Comparison of ENCODE assay signal across 8 cellular contexts in the genomic region with DNA sequence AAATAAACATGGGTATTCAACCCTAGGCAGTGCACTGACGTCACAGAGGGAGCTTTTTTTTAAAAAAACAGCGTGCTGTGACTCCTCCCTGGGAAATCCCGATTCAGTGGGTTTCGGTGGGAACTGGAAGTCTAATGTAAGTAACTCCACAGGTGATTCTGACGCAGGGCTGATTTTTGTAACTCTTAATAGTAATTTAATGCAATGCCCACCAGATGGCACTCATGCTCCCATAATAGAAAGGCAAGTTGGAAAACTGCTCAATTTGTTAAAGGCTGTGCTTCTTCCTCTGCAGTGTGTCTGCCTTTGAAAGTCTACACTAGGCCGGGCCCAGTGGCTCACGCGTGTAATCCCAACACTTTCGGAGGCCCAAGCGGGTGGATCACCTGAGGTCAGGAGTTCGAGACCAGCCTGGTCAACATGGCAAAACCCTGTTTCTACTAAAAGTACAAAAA. TPM values are rescaled to one million over a fixed set of nuclear protein-coding genes. Genes with fewer than 3 reads are reported as not detected.
A peak's percentile ranks its signal among the peaks of the same experiment; 100 is the strongest.
DNase-seq lines count a peak whose midpoint lies in the region; ATAC-seq and TF ChIP-seq lines count a peak whose summit lies in the region.

No MANE protein-coding gene starts in this region.

- H3K27ac ChIP-seq in dorsolateral prefrontal cortex: peak overlapping the region in 5 of 59 donors; percentile 0 to 66 (median 20)

- peaks cover 15% of the 10 kb centered on the region for H3K4me1 Mint-ChIP-seq in activated CD4-positive, alpha-beta T cell treated with anti-CD3 and anti-CD28 coated beads, Interleukin-2, amount 10 ng/mL, durations not matched to agents 7 days and 5 days

- no peaks in the 10 kb centered on the region for H3K27me3 Mint-ChIP-seq in activated CD4-positive, alpha-beta T cell treated with anti-CD3 and anti-CD28 coated beads, Interleukin-2, amount 10 ng/mL, durations not matched to agents 7 days and 5 days

- peak; percentile 85 for ATAC-seq in GM18861 (IDR thresholded peaks at IDR 0.05; ENCODE audit: unreplicated experiment)
- ATAC-seq in HG03135 (IDR thresholded peaks at IDR 0.05; ENCODE audit: unreplicated experiment): peak; percentile 77

- peak overlapping the region; percentile 46 for H3K27ac Mint-ChIP-seq in activated CD4-positive, alpha-beta T cell treated with anti-CD3 and anti-CD28 coated beads, Interleukin-2, amount 10 ng/mL, durations not matched to agents 7 days and 5 days

- peak; percentile 47 to 87 (median 74) for TF ChIP-seq CTCF in dorsolateral prefrontal cortex (IDR thresholded peaks at IDR 0.05 in 54 of 56, conservative IDR thresholded peaks at IDR 0.05 in 2 of 56; ENCODE audit: low read depth in 1 of 56, partially characterized antibody in 56 of 56)

- H3K4me3 ChIP-seq in dorsolateral prefrontal cortex: peak overlapping the region in 29 of 59 donors; percentile 1 to 48 (median 21)

- peaks cover 5% of the 10 kb centered on the region for H3K36me3 Mint-ChIP-seq in activated CD4-positive, alpha-beta T cell treated with anti-CD3 and anti-CD28 coated beads, Interleukin-2, amount 10 ng/mL, durations not matched to agents 7 days and 5 days (ENCODE audit: low read depth)

- POLR2A ChIA-PET in activated CD4-positive, alpha-beta T cell treated with anti-CD3 and anti-CD28 coated beads, Interleukin-2, amount 10 ng/mL, durations not matched to agents 7 days and 5 days (lab: Charles Lee): no interaction called here

- DNase-seq in AML-193 (lab: John Stamatoyannopoulos, UW) (peak; percentile 65 to 68), NCI-H460 (ENCODE audit: extremely low read depth, low read depth) (peak; percentile 66), dorsolateral prefrontal cortex (peak in 3 of 10 donors; percentile 24 to 58 (median 30)), lung microvascular endothelial cell (ENCODE audit: low read depth in 2 of 2) (peak; percentile 92 to 96)
- peak; percentile 83 for DNase-seq in activated CD4-positive, alpha-beta T cell treated with anti-CD3 and anti-CD28 coated beads, Interleukin-2, amount 10 ng/mL, durations not matched to agents 7 days and 5 days
- peak; percentile 8 to 27 for DNase-seq in stimulated activated CD8-positive, alpha-beta memory T cell treated with anti-CD3 and anti-CD28 coated beads, Interleukin-2, amount 100 ng/mL, for 1 hour (ENCODE audit: low read depth in 2 of 2)

- intact Hi-C loops in dorsolateral prefrontal cortex (cut with DNase I): loop anchor here (5.0 kb wide), 1 partner anchor 429 kb away; no protein-coding TSS in a partner anchor

- CTCF ChIA-PET in activated CD4-positive, alpha-beta T cell treated with anti-CD3 and anti-CD28 coated beads, Interleukin-2, amount 10 ng/mL, durations not matched to agents 7 days and 5 days (lab: Charles Lee): interaction anchor here (0.6 to 1.3 kb wide), 4 partner anchors 11 to 373 kb away, joined by 3 to 4 read pairs (median 3); a partner anchor contains a TSS

- peaks cover 5% of the 10 kb centered on the region for H3K9me3 Mint-ChIP-seq in activated CD4-positive, alpha-beta T cell treated with anti-CD3 and anti-CD28 coated beads, Interleukin-2, amount 10 ng/mL, durations not matched to agents 7 days and 5 days

- no peaks in the 10 kb centered on the region for H3K27me3 ChIP-seq in dorsolateral prefrontal cortex

- no peak overlapping the region for H3K4me3 Mint-ChIP-seq in activated CD4-positive, alpha-beta T cell treated with anti-CD3 and anti-CD28 coated beads, Interleukin-2, amount 10 ng/mL, durations not matched to agents 7 days and 5 days

RNA-seq across cellular contexts. Expression of a gene that starts 10.9 kb away (rescaled TPM):
- 35.2 and 36.2 TPM in 2 replicates for total RNA-seq in NCI-H460 (2014; rRNA removed; shearing (Covaris generic))
- 17.6 and 26.9 TPM in 2 replicates for polyA plus RNA-seq in NCI-H460 (2014; cell fraction: nucleus; rRNA removed)
- total RNA-seq in activated CD4-positive, alpha-beta T cell treated with anti-CD3 and anti-CD28 coated beads, Interleukin-2, amount 10 ng/mL, durations not matched to agents 7 days and 5 days: 100 to 1,000 TPM in 1 of 2 experiments, 10 to 100 TPM in 1; 79.5 to 106 TPM
- total RNA-seq in dorsolateral prefrontal cortex (10 to 100 TPM; 23.6 to 48.0 (median 32.1) TPM), lung microvascular endothelial cell (31.4 and 32.3 TPM in 2 replicates)
